10 cellular contexts compared by ENCODE assay signal in genomic region chr20:10669843-10670446, GRCh38. TPM values are rescaled to one million over a fixed set of nuclear protein-coding genes. Genes with fewer than 3 reads are reported as not detected.
DNase-seq lines count a peak whose midpoint lies in the region; ATAC-seq and TF ChIP-seq lines count a peak whose summit lies in the region.
"Had no signal": no experiment of that assay in that cellular context is flagged by ENCODE, and none has a peak within 500 bp of the region (broad histone marks: within the 10 kb centered on the region; RNA-seq: fewer than 3 reads in every experiment).

No MANE protein-coding gene starts in this region.

- peaks cover 64% of the 10 kb centered on the region for H3K4me1 Mint-ChIP-seq in nephron

- WGBS in heart right ventricle, 2 donors: 36 to 42% methylated on average over 6 of the region's 6 CpGs
- WGBS in urinary bladder: 46% methylated on average over 6 of the region's 6 CpGs

- peak overlapping the region; percentile 86 to 91 (median 87) for H3K4me3 Mint-ChIP-seq in nephron

- in situ Hi-C loops in KBM-7 (cut with MboI; ENCODE audit: low pct_unique_long_range_greater_than_20kb, low sequenced_read_pairs): loop anchor here (25.0 kb wide), 1 partner anchor 208 kb away; no protein-coding TSS in a partner anchor

- H3K27me3 Mint-ChIP-seq in nephron (ENCODE audit: low read depth): no peaks in the 10 kb centered on the region

- DNase-seq in heart right ventricle (no peak), Right ventricle myocardium inferior (ENCODE audit: missing footprints) (no peak), dorsolateral prefrontal cortex (no peak), KBM-7 (no peak)
- DNase-seq in activated CD4-positive, alpha-beta T cell treated with anti-CD3 and anti-CD28 coated beads, Interleukin-2, amount 50 U/mL, for 48 hours: no peak
- DNase-seq: OCI-M1 had no signal

- H3K9me3 ChIP-seq in heart right ventricle: no peaks in the 10 kb centered on the region

- peaks cover 12 to 67% (median 54%) of the 10 kb centered on the region in 9 donors for H3K4me1 ChIP-seq in heart right ventricle
- no peaks in the 10 kb centered on the region for H3K4me1 ChIP-seq in urinary bladder (ENCODE audit: insufficient read depth)

- H3K4me3 ChIP-seq in heart right ventricle: peak overlapping the region in 9 of 10 donors; percentile 69 to 98 (median 90)
- H3K4me3 ChIP-seq in dorsolateral prefrontal cortex: peak overlapping the region in 39 of 59 donors; percentile 7 to 91 (median 80)
- H3K4me3 ChIP-seq in urinary bladder (ENCODE audit: low read depth, low read length): peak overlapping the region; percentile 12

- H3K36me3 ChIP-seq in heart right ventricle (peaks cover 0 to 48% (median 0%) of the 10 kb centered on the region in 9 donors), urinary bladder (ENCODE audit: insufficient read depth) (no peaks in the 10 kb centered on the region)

- TF ChIP-seq CTCF in heart right ventricle (IDR thresholded peaks at IDR 0.05): no peak
- TF ChIP-seq CTCF in dorsolateral prefrontal cortex (IDR thresholded peaks at IDR 0.05 in 54 of 56, conservative IDR thresholded peaks at IDR 0.05 in 2 of 56; ENCODE audit: low read depth in 1 of 56, partially characterized antibody in 56 of 56): no peak
- no peak for TF ChIP-seq CTCF in nephron (IDR thresholded peaks at IDR 0.05; ENCODE audit: unreplicated experiment in 3 of 3)

- H3K9me3 Mint-ChIP-seq in nephron: no peaks in the 10 kb centered on the region
- H3K9me3 Mint-ChIP-seq: activated naive CD4-positive, alpha-beta T cell treated with anti-CD3 and anti-CD28 coated beads, Interleukin-2, amount 50 U/mL, for 72 hours had no signal

- H3K36me3 Mint-ChIP-seq in nephron (ENCODE audit: low read depth): peaks cover 59% of the 10 kb centered on the region

- peak overlapping the region; percentile 93 to 96 (median 95) for H3K27ac Mint-ChIP-seq in nephron
- H3K27ac Mint-ChIP-seq: activated naive CD4-positive, alpha-beta T cell treated with anti-CD3 and anti-CD28 coated beads, Interleukin-2, amount 50 U/mL, for 72 hours had no signal

- intact Hi-C loops in heart right ventricle (cut with DNase I) (loop anchor here in 8 of 10 donors (2.0 to 10.0 kb wide), 19 partner anchors 72 to 875 kb away; partner anchors contain the start of gene SLX4IP (in 1 of the 8)), Right ventricle myocardium inferior (cut with DNase I) (loop anchor here (5.0 to 10.0 kb wide), 4 partner anchors 118 to 292 kb away; no protein-coding TSS in a partner anchor), dorsolateral prefrontal cortex (cut with DNase I) (loop anchor here (5.0 kb wide), 4 partner anchors 63 to 602 kb away; no protein-coding TSS in a partner anchor)

- peak overlapping the region in 9 of 10 donors; percentile 89 to 100 (median 98) for H3K27ac ChIP-seq in heart right ventricle
- peak overlapping the region in 18 of 59 donors; percentile 0 to 95 (median 91) for H3K27ac ChIP-seq in dorsolateral prefrontal cortex
- no peak overlapping the region for H3K27ac ChIP-seq in urinary bladder (ENCODE audit: low read depth)

- no peak for ATAC-seq in heart right ventricle
- no peak for ATAC-seq in Right ventricle myocardium inferior
- no peak for ATAC-seq in HG02973 (IDR thresholded peaks at IDR 0.05; ENCODE audit: unreplicated experiment)
- ATAC-seq: activated naive CD4-positive, alpha-beta T cell treated with anti-CD3 and anti-CD28 coated beads, Interleukin-2, amount 50 U/mL, for 72 hours had no signal

- H3K27me3 ChIP-seq in heart right ventricle (no peaks in the 10 kb centered on the region), dorsolateral prefrontal cortex (no peaks in the 10 kb centered on the region)

RNA-seq across cellular contexts. Expression of gene JAG1, which starts 3.9 kb away (rescaled TPM):
- total RNA-seq in heart right ventricle (10 to 100 TPM; 23.0 to 38.2 (median 27.5) TPM), Right ventricle myocardium inferior (24.4 TPM), dorsolateral prefrontal cortex (10 to 100 TPM; 10.2 to 51.4 (median 21.3) TPM), urinary bladder (131 TPM)
- polyA plus RNA-seq in heart right ventricle (10 to 100 TPM; 11.1 to 17.9 TPM), urinary bladder (36.9 TPM)

Comparison
In these comparisons a context has a peak if more than half of its experiments do, and no peak if none do; other contexts are left out.
1. H3K4me3 ChIP-seq: peak in every context shown above with its lines; median percentile 90 in heart right ventricle; 80 in dorsolateral prefrontal cortex; 12 in urinary bladder.